Comparison of ENCODE assay signal across 23 cellular contexts in genomic region chr9:137158625-137159024, GRCh38. TPM values are rescaled to one million over a fixed set of nuclear protein-coding genes. Genes with fewer than 3 reads are reported as not detected.
"Had no signal": no experiment of that assay in that cellular context is flagged by ENCODE, and none has a peak within 500 bp of the region (broad histone marks: within the 10 kb centered on the region; RNA-seq: fewer than 3 reads in every experiment).

No MANE protein-coding gene starts in this region.

- H3K4me1 Mint-ChIP-seq: nephron progenitor cell had no signal

- H2AFZ ChIP-seq: hepatocyte had no signal

- H3K27ac Mint-ChIP-seq: activated CD4-positive, alpha-beta T cell treated with anti-CD3 and anti-CD28 coated beads, Interleukin-2, amount 10 ng/mL, durations not matched to agents 7 days and 5 days; mesothelial cell of epicardium; nephron progenitor cell; type B pancreatic cell had no signal

- H3K9me3 Mint-ChIP-seq: activated CD4-positive, alpha-beta T cell treated with anti-CD3 and anti-CD28 coated beads, Interleukin-2, amount 10 ng/mL, durations not matched to agents 7 days and 5 days; central memory CD8-positive, alpha-beta T cell; mesothelial cell of epicardium; nephron progenitor cell; type B pancreatic cell had no signal

- H3K27ac ChIP-seq: brain microvascular endothelial cell, coronary artery, esophagus squamous epithelium, hepatocyte, suprapubic skin had no signal

- FAIRE-seq: endothelial cell of umbilical vein had no signal

- H3K79me2 ChIP-seq: hepatocyte had no signal

- H3K4me3 ChIP-seq: coronary artery, esophagus squamous epithelium, hepatocyte, lung, suprapubic skin had no signal

- ATAC-seq: sciatic nerve; stimulated activated naive CD8-positive, alpha-beta T cell treated with anti-CD3 and anti-CD28 coated beads, Interleukin-15, Interleukin-2, amounts not matched to agents 100 U/mL and 50 U/mL, for 24 hours had no signal

- H3K36me3 ChIP-seq: brain microvascular endothelial cell, esophagus squamous epithelium, suprapubic skin had no signal

- DNase-seq: activated CD4-positive, alpha-beta T cell treated with anti-CD3 and anti-CD28 coated beads, Interleukin-2, amount 10 ng/mL, durations not matched to agents 7 days and 5 days; activated naive CD4-positive, alpha-beta T cell treated with Interleukin-2 at 50 U/mL for 16 hours; anterior cingulate cortex; brain microvascular endothelial cell; effector CD4-positive, alpha-beta T cell; esophagus squamous epithelium; islet precursor cell; nephron progenitor cell; stimulated activated naive CD8-positive, alpha-beta T cell treated with anti-CD3 and anti-CD28 coated beads, Interleukin-15, Interleukin-2, amounts not matched to agents 100 U/mL and 50 U/mL, for 24 hours had no signal

- H3K9me3 ChIP-seq: esophagus squamous epithelium, suprapubic skin had no signal

- H3K4me3 Mint-ChIP-seq: activated CD4-positive, alpha-beta T cell treated with anti-CD3 and anti-CD28 coated beads, Interleukin-2, amount 10 ng/mL, durations not matched to agents 7 days and 5 days; mesothelial cell of epicardium; nephron progenitor cell; type B pancreatic cell had no signal

- H3K36me3 Mint-ChIP-seq: mesothelial cell of epicardium, type B pancreatic cell had no signal

- H3K4me2 ChIP-seq: hepatocyte had no signal

RNA-seq across cellular contexts. Expression of gene LRRC26, which starts 11.2 kb away (rescaled TPM):
- total RNA-seq: activated CD4-positive, alpha-beta T cell treated with anti-CD3 and anti-CD28 coated beads, Interleukin-2, amount 10 ng/mL, durations not matched to agents 7 days and 5 days; activated CD8-positive, alpha-beta memory T cell treated with anti-CD3 and anti-CD28 coated beads for 36 hours; endothelial cell of umbilical vein; fibroblast of villous mesenchyme; glomerular endothelial cell; mesothelial cell of epicardium; omental fat pad; pulmonary artery endothelial cell; sciatic nerve had no signal

RNA-seq across cellular contexts. Expression of gene TMEM210, which starts 13.2 kb away (rescaled TPM):
- total RNA-seq: activated CD4-positive, alpha-beta T cell treated with anti-CD3 and anti-CD28 coated beads, Interleukin-2, amount 10 ng/mL, durations not matched to agents 7 days and 5 days; activated CD8-positive, alpha-beta memory T cell treated with anti-CD3 and anti-CD28 coated beads for 36 hours; endothelial cell of umbilical vein; esophagus squamous epithelium; fibroblast of villous mesenchyme; glomerular endothelial cell; hepatocyte; lung; mesothelial cell of epicardium; omental fat pad; pulmonary artery endothelial cell; sciatic nerve; suprapubic skin had no signal
- polyA plus RNA-seq: endothelial cell of umbilical vein, hepatocyte, lung had no signal

RNA-seq across cellular contexts. Expression of gene GRIN1, which starts 19.7 kb away (rescaled TPM):
- total RNA-seq: endothelial cell of umbilical vein, fibroblast of villous mesenchyme, glomerular endothelial cell, hepatocyte, omental fat pad, sciatic nerve had no signal
- polyA plus RNA-seq: endothelial cell of umbilical vein, hepatocyte had no signal
